In genomic region chr4:18069806-18070205, GRCh38 we compare ENCODE assay signal across 7 cellular contexts.
"Had no signal": no experiment of that assay in that cellular context is flagged by ENCODE, and none has a peak within 500 bp of the region (broad histone marks: within the 10 kb centered on the region; RNA-seq: fewer than 3 reads in every experiment).

No MANE protein-coding gene starts in this region.

- H3K4me3 ChIP-seq: K562 had no signal

- DNase-seq: IMR-90, KBM-7 had no signal

- H3K4me1 Mint-ChIP-seq: IgD-negative memory B cell had no signal

- FAIRE-seq: HepG2, HTR-8/SVneo, K562 had no signal

- H3K4me3 Mint-ChIP-seq: IgD-negative memory B cell had no signal

- ATAC-seq: HepG2, K562 had no signal

- H3K27ac ChIP-seq: HL-60 had no signal

- H3K27ac Mint-ChIP-seq: IgD-negative memory B cell had no signal
